17 cellular contexts compared by ENCODE assay signal in the genomic region with DNA sequence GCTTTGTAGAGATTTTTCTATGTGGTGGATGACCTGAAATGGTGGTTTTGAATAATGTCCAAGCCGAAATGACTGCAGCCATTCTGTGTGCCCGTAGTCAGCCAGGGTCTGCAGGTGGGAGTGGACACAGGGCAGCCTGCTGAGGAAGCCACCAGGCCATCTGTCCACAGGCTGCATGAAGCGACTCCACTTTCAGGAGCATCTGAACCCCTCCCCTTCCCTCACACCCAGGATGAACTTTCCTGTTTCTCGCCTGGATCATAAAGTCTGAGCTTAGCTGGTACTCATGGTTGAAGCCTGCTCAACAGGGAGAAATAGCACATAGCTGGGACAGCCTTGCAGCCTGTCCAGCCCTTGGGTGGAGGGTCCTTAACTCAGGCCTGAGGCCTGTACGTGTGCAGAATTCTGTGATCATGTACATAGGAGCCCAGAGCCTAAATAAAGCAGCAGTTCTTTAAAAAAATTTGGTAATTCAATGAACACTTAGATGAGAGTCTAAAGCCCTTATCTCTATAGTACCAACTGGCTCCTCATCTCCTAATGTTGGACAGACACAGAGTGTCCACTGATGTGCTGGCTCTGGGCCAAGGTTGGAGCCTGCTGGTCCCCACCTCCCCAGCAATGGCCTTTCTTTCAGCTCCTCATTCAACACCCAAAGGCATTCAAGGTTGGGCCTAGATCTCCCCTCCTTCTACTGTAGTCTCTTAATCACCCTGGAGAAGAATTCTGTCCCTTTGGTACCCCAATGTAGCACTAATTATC.
DNase-seq lines count a peak whose midpoint lies in the region; ATAC-seq and TF ChIP-seq lines count a peak whose summit lies in the region.
"Had no signal": no experiment of that assay in that cellular context is flagged by ENCODE, and none has a peak within 500 bp of the region (broad histone marks: within the 10 kb centered on the region; RNA-seq: fewer than 3 reads in every experiment).

No MANE protein-coding gene starts in this region.

- H3K27me3 Mint-ChIP-seq in stimulated activated memory B cell treated with anti-CD40 and anti-IgM and Interleukin-4, amounts not matched to agents 10 μg/mL and 1 μg/mL and 100 μg/mL, for 72 hours, result peaks cover 7% of the 10 kb centered on the region
- H3K27me3 Mint-ChIP-seq in activated CD4-positive, alpha-beta memory T cell treated with anti-CD3 and anti-CD28 coated beads for 36 hours, result peaks cover 7% of the 10 kb centered on the region

- H3K27ac ChIP-seq in uterus, result no peak overlapping the region

- TF ChIP-seq CTCF in uterus (IDR thresholded peaks at IDR 0.05), result no peak
- TF ChIP-seq CTCF in GM10248 (IDR thresholded peaks at IDR 0.05; ENCODE audit: control extremely low read depth, extremely low read depth, low read depth, missing control alignments), result no peak

- no peaks in the 10 kb centered on the region for H3K9me3 ChIP-seq in uterus

- intact Hi-C loops in uterus (cut with DNase I; ENCODE audit: low total_unique reads), result no loop called here
- intact Hi-C loops in activated CD4-positive, alpha-beta memory T cell treated with anti-CD3 and anti-CD28 coated beads for 36 hours (cut with micrococcal nuclease), result no loop called here

- H3K4me3 ChIP-seq in uterus, result no peak overlapping the region

- H3K4me1 ChIP-seq in uterus, result no peaks in the 10 kb centered on the region

- POLR2A ChIA-PET in GM10248 (lab: Yijun Ruan, JAX), result no interaction called here
- POLR2A ChIA-PET in activated CD4-positive, alpha-beta memory T cell treated with anti-CD3 and anti-CD28 coated beads for 36 hours (lab: Charles Lee), result no interaction called here

- peak overlapping the region; percentile 79 for H3K27ac Mint-ChIP-seq in stimulated activated memory B cell treated with anti-CD40 and anti-IgM and Interleukin-4, amounts not matched to agents 10 μg/mL and 1 μg/mL and 100 μg/mL, for 72 hours
- no peak overlapping the region for H3K27ac Mint-ChIP-seq in activated CD4-positive, alpha-beta memory T cell treated with anti-CD3 and anti-CD28 coated beads for 36 hours

- H3K4me3 Mint-ChIP-seq in stimulated activated memory B cell treated with anti-CD40 and anti-IgM and Interleukin-4, amounts not matched to agents 10 μg/mL and 1 μg/mL and 100 μg/mL, for 72 hours, result no peak overlapping the region
- no peak overlapping the region for H3K4me3 Mint-ChIP-seq in activated CD4-positive, alpha-beta memory T cell treated with anti-CD3 and anti-CD28 coated beads for 36 hours
- H3K4me3 Mint-ChIP-seq: H9 had no signal

- CTCF ChIA-PET in GM10248 (lab: Yijun Ruan, JAX), result interaction anchor here (1.1 to 1.3 kb wide), 3 partner anchors 10 to 29 kb away, joined by 3 to 4 read pairs (median 3); no protein-coding TSS in a partner anchor
- CTCF ChIA-PET in activated CD4-positive, alpha-beta memory T cell treated with anti-CD3 and anti-CD28 coated beads for 36 hours (lab: Charles Lee), result interaction anchor here (3.4 kb wide), 1 partner anchor 92 kb away, joined by 14 read pairs; no protein-coding TSS in a partner anchor

- H3K36me3 ChIP-seq in uterus, result no peaks in the 10 kb centered on the region

- DNase-seq in NCI-H1092 treated with DMSO at 0.1 percent for 48 hours (lab: John Stamatoyannopoulos, UW) (peak; percentile 60), NCI-H1092 (lab: John Stamatoyannopoulos, UW) (no peak), SK-N-DZ (ENCODE audit: low spot score) (peak; percentile 35), left kidney (ENCODE audit: low read depth, low spot score) (peak; percentile 75), uterus (no peak), GM10248 (ENCODE audit: extremely low spot score) (no peak)
- no peak for DNase-seq in activated CD4-positive, alpha-beta memory T cell treated with anti-CD3 and anti-CD28 coated beads for 36 hours
- DNase-seq: 8988T; activated CD4-positive, alpha-beta T cell treated with anti-CD3 and anti-CD28 coated beads, Interleukin-2, amount 50 U/mL, for 4 hours; effector CD8-positive, alpha-beta T cell; foreskin melanocyte; H9; immature natural killer cell; NCI-H1436 treated with DMSO at 0.1 percent for 48 hours; NCI-H510A treated with DMSO at 0.1 percent for 48 hours; stimulated activated CD4-positive, alpha-beta T cell treated with anti-CD3 and anti-CD28 coated beads, Interleukin-2, amount 100 ng/mL, for 48 hours had no signal

- no peaks in the 10 kb centered on the region for H3K36me3 Mint-ChIP-seq in stimulated activated memory B cell treated with anti-CD40 and anti-IgM and Interleukin-4, amounts not matched to agents 10 μg/mL and 1 μg/mL and 100 μg/mL, for 72 hours
- H3K36me3 Mint-ChIP-seq in activated CD4-positive, alpha-beta memory T cell treated with anti-CD3 and anti-CD28 coated beads for 36 hours, result no peaks in the 10 kb centered on the region
- H3K36me3 Mint-ChIP-seq: immature natural killer cell had no signal

- ATAC-seq in stimulated activated memory B cell treated with anti-CD40 and anti-IgM and Interleukin-4, amounts not matched to agents 10 μg/mL and 1 μg/mL and 100 μg/mL, for 72 hours, result no peak

- H3K4me1 Mint-ChIP-seq in stimulated activated memory B cell treated with anti-CD40 and anti-IgM and Interleukin-4, amounts not matched to agents 10 μg/mL and 1 μg/mL and 100 μg/mL, for 72 hours, result peaks cover 40% of the 10 kb centered on the region
- peaks cover 11% of the 10 kb centered on the region for H3K4me1 Mint-ChIP-seq in activated CD4-positive, alpha-beta memory T cell treated with anti-CD3 and anti-CD28 coated beads for 36 hours (ENCODE audit: low read depth)

- no peaks in the 10 kb centered on the region for H3K27me3 ChIP-seq in uterus

- H3K9me3 Mint-ChIP-seq in stimulated activated memory B cell treated with anti-CD40 and anti-IgM and Interleukin-4, amounts not matched to agents 10 μg/mL and 1 μg/mL and 100 μg/mL, for 72 hours, result no peaks in the 10 kb centered on the region
- no peaks in the 10 kb centered on the region for H3K9me3 Mint-ChIP-seq in activated CD4-positive, alpha-beta memory T cell treated with anti-CD3 and anti-CD28 coated beads for 36 hours
- H3K9me3 Mint-ChIP-seq: H9, immature natural killer cell had no signal

- TF ChIP-seq POLR2A in uterus (IDR thresholded peaks at IDR 0.05), result no peak

Comparison
In these comparisons a context has a peak if more than half of its experiments do, and no peak if none do; other contexts are left out.
1. DNase-seq: peak in NCI-H1092 treated with DMSO at 0.1 percent for 48 hours (single experiment), SK-N-DZ (single experiment) and left kidney (single experiment); none in NCI-H1092 (single experiment), uterus (0 of 2), GM10248 (single experiment) and activated CD4-positive, alpha-beta memory T cell treated with anti-CD3 and anti-CD28 coated beads for 36 hours (single experiment).